Comparison of ENCODE assay signal across 29 cellular contexts in the genomic region with DNA sequence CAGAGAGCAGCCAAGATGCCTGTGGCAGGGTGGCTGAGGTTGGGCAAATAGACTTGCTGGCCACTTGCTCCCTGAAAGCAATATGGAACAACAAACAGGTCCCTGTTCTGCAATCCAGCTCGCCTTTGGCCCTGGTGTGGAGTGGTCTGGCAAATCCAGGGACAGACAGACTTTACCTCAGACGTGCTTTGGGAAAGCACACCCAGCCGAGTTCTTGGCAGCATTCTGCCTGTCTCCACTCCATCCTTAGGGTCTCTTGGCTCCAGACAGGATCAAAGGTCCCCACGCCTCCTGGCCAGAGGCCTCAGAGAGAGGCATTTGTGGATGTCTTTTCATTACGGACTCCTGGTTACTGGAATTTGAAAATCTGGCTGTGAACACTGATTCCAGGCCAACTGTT.
DNase-seq lines count a peak whose midpoint lies in the region; ATAC-seq and TF ChIP-seq lines count a peak whose summit lies in the region.
"Had no signal": no experiment of that assay in that cellular context is flagged by ENCODE, and none has a peak within 500 bp of the region (broad histone marks: within the 10 kb centered on the region; RNA-seq: fewer than 3 reads in every experiment).

No MANE protein-coding gene starts in this region.

- H3K27ac ChIP-seq in ascending aorta: peak overlapping the region; percentile 64 to 66
- H3K27ac ChIP-seq in left ventricle myocardium inferior (replicated peaks): no peak overlapping the region
- H3K27ac ChIP-seq: body of pancreas, epithelial cell of prostate, heart right ventricle, stomach had no signal

- H3K36me3 Mint-ChIP-seq in osteocyte (ENCODE audit: unreplicated experiment): no peaks in the 10 kb centered on the region
- H3K36me3 Mint-ChIP-seq: activated naive CD8-positive, alpha-beta T cell treated with anti-CD3 and anti-CD28 coated beads for 36 hours had no signal

- TF ChIP-seq CTCF in ascending aorta (IDR thresholded peaks at IDR 0.05): no peak
- no peak for TF ChIP-seq CTCF in left ventricle myocardium inferior (IDR thresholded peaks at IDR 0.05; ENCODE audit: borderline replicate concordance)
- TF ChIP-seq CTCF in osteocyte (IDR thresholded peaks at IDR 0.05): no peak

- ATAC-seq in GM21367 (IDR thresholded peaks at IDR 0.05; ENCODE audit: unreplicated experiment) (no peak), HG03039 (IDR thresholded peaks at IDR 0.05; ENCODE audit: unreplicated experiment) (no peak)
- ATAC-seq: body of pancreas, HCT116, K562 had no signal

- H3K4me3 ChIP-seq in ascending aorta (peak overlapping the region in 1 of 2 donors; percentile 20), left ventricle myocardium inferior (no peak overlapping the region)
- H3K4me3 ChIP-seq: body of pancreas, heart right ventricle, K562, MG63, stomach had no signal

- intact Hi-C loops in ascending aorta (cut with DNase I) (no loop called here), left ventricle myocardium inferior (cut with micrococcal nuclease) (no loop called here)

- no peak overlapping the region for H3K4me3 Mint-ChIP-seq in osteocyte (ENCODE audit: unreplicated experiment)
- H3K4me3 Mint-ChIP-seq: activated CD4-positive, alpha-beta memory T cell treated with anti-CD3 and anti-CD28 coated beads for 36 hours; activated naive CD8-positive, alpha-beta T cell treated with anti-CD3 and anti-CD28 coated beads for 36 hours; naive B cell; T-helper 1 cell treated with Interleukin-12 subunit alpha and Interleukin-12 subunit beta and Interleukin-4 antibody, amounts not matched to agents 30 μg/mL and 1 μg/mL, for 36 hours; type B pancreatic cell had no signal

- peaks cover 0 to 6% of the 10 kb centered on the region in 2 donors for H3K4me1 ChIP-seq in ascending aorta
- no peaks in the 10 kb centered on the region for H3K4me1 ChIP-seq in left ventricle myocardium inferior
- H3K4me1 ChIP-seq: body of pancreas had no signal

- no peaks in the 10 kb centered on the region for H3K36me3 ChIP-seq in ascending aorta
- no peaks in the 10 kb centered on the region for H3K36me3 ChIP-seq in left ventricle myocardium inferior
- H3K36me3 ChIP-seq: heart right ventricle, MG63, stomach had no signal

- no peaks in the 10 kb centered on the region for H3K4me1 Mint-ChIP-seq in osteocyte (ENCODE audit: unreplicated experiment)
- H3K4me1 Mint-ChIP-seq: activated naive CD8-positive, alpha-beta T cell treated with anti-CD3 and anti-CD28 coated beads for 36 hours; naive B cell had no signal

- peaks cover 6% of the 10 kb centered on the region for H3K9me3 Mint-ChIP-seq in osteocyte (ENCODE audit: unreplicated experiment)
- H3K9me3 Mint-ChIP-seq: activated naive CD8-positive, alpha-beta T cell treated with anti-CD3 and anti-CD28 coated beads for 36 hours; T-helper 1 cell treated with Interleukin-12 subunit alpha and Interleukin-12 subunit beta and Interleukin-4 antibody, amounts not matched to agents 30 μg/mL and 1 μg/mL, for 36 hours; type B pancreatic cell had no signal

- DNase-seq in Ammon's horn (ENCODE audit: low spot score) (peak; percentile 78), ascending aorta (ENCODE audit: low spot score in 2 of 2) (no peak), left ventricle myocardium inferior (peak; percentile 22), osteocyte (ENCODE audit: extremely low spot score, unreplicated experiment) (peak; percentile 51), mucosa of gallbladder (ENCODE audit: low spot score) (no peak)
- DNase-seq in NK-92 treated with Interleukin-12 subunit alpha and Interleukin-12 subunit beta, amount 100 ng/mL, for 24 hours (lab: John Stamatoyannopoulos, UW): no peak
- DNase-seq: activated CD4-positive, alpha-beta memory T cell treated with anti-CD3 and anti-CD28 coated beads for 36 hours; activated CD4-positive, CD25-positive, alpha-beta regulatory T cell treated with anti-CD3 and anti-CD28 coated beads, Interleukin-2, amount 50 U/mL, for 72 hours; activated naive CD8-positive, alpha-beta T cell treated with anti-CD3 and anti-CD28 coated beads for 36 hours; body of pancreas; DND-41; effector CD4-positive, alpha-beta T cell; heart right ventricle; MG63; naive B cell; NCI-H1417 treated with DMSO at 0.1 percent for 48 hours; NCI-H2081 treated with DMSO at 0.1 percent for 48 hours; NCI-H226; NCI-H774; stimulated activated CD4-positive, alpha-beta T cell treated with anti-CD3 and anti-CD28 coated beads, Interleukin-1b, Interleukin-23, amount 100 ng/mL, for 48 hours; stimulated activated CD8-positive, alpha-beta memory T cell treated with anti-CD3 and anti-CD28 coated beads, Interleukin-4, amount 100 ng/mL, for 48 hours; stomach had no signal

- no peak overlapping the region for H3K27ac Mint-ChIP-seq in osteocyte (ENCODE audit: unreplicated experiment)
- H3K27ac Mint-ChIP-seq: activated CD4-positive, alpha-beta memory T cell treated with anti-CD3 and anti-CD28 coated beads for 36 hours; activated naive CD8-positive, alpha-beta T cell treated with anti-CD3 and anti-CD28 coated beads for 36 hours; naive B cell; T-helper 1 cell treated with Interleukin-12 subunit alpha and Interleukin-12 subunit beta and Interleukin-4 antibody, amounts not matched to agents 30 μg/mL and 1 μg/mL, for 36 hours; type B pancreatic cell had no signal

- no peaks in the 10 kb centered on the region for H3K9me3 ChIP-seq in ascending aorta
- H3K9me3 ChIP-seq in left ventricle myocardium inferior (replicated peaks): no peaks in the 10 kb centered on the region
- H3K9me3 ChIP-seq: body of pancreas, MG63 had no signal

- H3K27me3 ChIP-seq in ascending aorta: no peaks in the 10 kb centered on the region
- H3K27me3 ChIP-seq in left ventricle myocardium inferior (ENCODE audit: low read depth): no peaks in the 10 kb centered on the region
- H3K27me3 ChIP-seq: heart right ventricle had no signal

- H3K27me3 Mint-ChIP-seq in osteocyte (ENCODE audit: unreplicated experiment): peaks cover 7% of the 10 kb centered on the region
- H3K27me3 Mint-ChIP-seq: activated naive CD8-positive, alpha-beta T cell treated with anti-CD3 and anti-CD28 coated beads for 36 hours had no signal

Comparison
In these comparisons a context has a peak if more than half of its experiments do, and no peak if none do; other contexts are left out.
1. DNase-seq: peak in Ammon's horn (single experiment), left ventricle myocardium inferior (single experiment) and osteocyte (single experiment); none in ascending aorta (0 of 2), mucosa of gallbladder (single experiment) and NK-92 treated with Interleukin-12 subunit alpha and Interleukin-12 subunit beta, amount 100 ng/mL, for 24 hours (single experiment).